In the genomic region with DNA sequence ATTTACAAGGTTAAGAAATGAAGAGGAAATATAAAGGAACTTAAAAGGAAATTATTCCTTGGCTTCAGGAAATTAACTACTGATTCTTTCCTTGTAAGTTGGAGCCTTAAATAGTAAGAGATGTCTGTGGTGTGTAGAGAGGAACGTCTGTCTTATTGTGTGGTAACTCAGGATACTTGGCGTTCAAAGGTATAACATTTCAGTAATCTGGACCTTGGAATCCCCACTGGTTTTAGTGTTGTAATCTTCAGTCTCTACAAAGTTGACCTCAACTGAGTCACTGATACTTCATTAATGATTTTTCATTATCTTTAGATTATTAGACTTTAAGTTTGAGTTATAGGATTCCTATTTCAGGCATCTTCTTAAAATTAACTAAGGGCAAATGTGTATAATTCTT, we compare ENCODE assay signal across 21 cellular contexts.
"Had no signal": no experiment of that assay in that cellular context is flagged by ENCODE, and none has a peak within 500 bp of the region (broad histone marks: within the 10 kb centered on the region; RNA-seq: fewer than 3 reads in every experiment).

No MANE protein-coding gene starts in this region.

- H3K4me1 ChIP-seq: gastrocnemius medialis, lower lobe of right lung, pancreas, right lobe of liver, stomach, testis, tibial artery had no signal

- H3K4me3 ChIP-seq: coronary artery, gastrocnemius medialis, lower lobe of right lung, pancreas, right lobe of liver, smooth muscle cell, stomach, testis, tibial artery had no signal

- FAIRE-seq: pancreas had no signal

- H3K27ac ChIP-seq: coronary artery, gastrocnemius medialis, lower lobe of right lung, neutrophil, pancreas, right lobe of liver, stomach, testis, tibial artery had no signal

- H3K4me2 ChIP-seq: smooth muscle cell had no signal

- H3K9me3 ChIP-seq: gastrocnemius medialis, lower lobe of right lung, neutrophil, pancreas, right lobe of liver, stomach, testis, tibial artery had no signal

- DNase-seq: foreskin fibroblast; gastrocnemius medialis; head of caudate nucleus; left ventricle myocardium superior; lower lobe of right lung; natural killer cell; pancreas; right lobe of liver; stimulated activated CD4-positive, alpha-beta T cell treated with anti-CD3 and anti-CD28 coated beads, Interleukin-12 subunit alpha, Interleukin-12 subunit beta, amount 100 ng/mL, for 4 hours; stimulated activated CD4-positive, alpha-beta T cell treated with anti-CD3 and anti-CD28 coated beads, Interleukin-1b, Interleukin-23, amount 100 ng/mL, for 48 hours; stimulated activated CD4-positive, alpha-beta T cell treated with anti-CD3 and anti-CD28 coated beads, Interleukin-4, amount 100 ng/mL, for 24 hours; stimulated activated naive CD4-positive, alpha-beta T cell treated with Interleukin-2 at 50 U/mL for 16 hours; stomach; substantia nigra; testis; tibial artery had no signal

- H3K36me3 ChIP-seq: gastrocnemius medialis, lower lobe of right lung, neutrophil, pancreas, right lobe of liver, stomach, tibial artery had no signal

- ATAC-seq: esophagus mucosa; gastrocnemius medialis; left ventricle myocardium superior; lower lobe of right lung; natural killer cell; pancreas; right lobe of liver; stimulated activated effector memory CD8-positive, alpha-beta T cell treated with anti-CD3 and anti-CD28 coated beads, Interleukin-12 subunit alpha, Interleukin-12 subunit beta, amount 100 ng/mL, for 72 hours had no signal

- H3K27me3 ChIP-seq: gastrocnemius medialis, pancreas, right lobe of liver, stomach, testis, tibial artery had no signal
